In genomic region chr19:3506384-3507340, GRCh38 we compare ENCODE assay signal across 8 cellular contexts. TPM values are rescaled to one million over a fixed set of nuclear protein-coding genes. Genes with fewer than 3 reads are reported as not detected.
DNase-seq lines count a peak whose midpoint lies in the region; ATAC-seq and TF ChIP-seq lines count a peak whose summit lies in the region.

No MANE protein-coding gene starts in this region.

- CTCF ChIA-PET in HEK293 (lab: Yijun Ruan, JAX), result interaction anchor here (0.8 kb wide), 1 partner anchor 34 kb away, joined by 3 read pairs; no protein-coding TSS in a partner anchor
- CTCF ChIA-PET in HEK293T (lab: Yijun Ruan, JAX), result no interaction called here

- DNase-seq in GM06990 (ENCODE audit: extremely low read depth, insufficient read length) (no peak), T-helper 1 cell (peak in 3 of 5 donors; percentile 27 to 32 (median 29)), memory B cell (ENCODE audit: low spot score in 2 of 2) (peak in 1 of 2 donors; percentile 34), suprapubic skin (ENCODE audit: low spot score in 2 of 2) (peak in 1 of 2 donors; percentile 84), NCI-H187 (lab: John Stamatoyannopoulos, UW) (no peak), HEK293T (ENCODE audit: extremely low spot score) (no peak)

- peaks cover 2% of the 10 kb centered on the region; the same call in 1 of the 2 replicates for H3K4me1 ChIP-seq in HEK293 (ENCODE audit: control insufficient read depth, insufficient read depth, low read length)
- peaks cover 39% of the 10 kb centered on the region for H3K4me1 ChIP-seq in suprapubic skin

- H3K4me1 Mint-ChIP-seq in dendritic cell treated with granulocyte-macrophage colony-stimulating factor and Interleukin-4, amounts not matched to agents 40 ng/mL and 50 ng/mL, for 4 days (ENCODE audit: low read depth), result peaks cover 57% of the 10 kb centered on the region
- H3K4me1 Mint-ChIP-seq in memory B cell, result peaks cover 26% of the 10 kb centered on the region

- no peak for ATAC-seq in memory B cell (ENCODE audit: low read depth)

- no peak for TF ChIP-seq CTCF in GM06990 (IDR thresholded peaks at IDR 0.05; ENCODE audit: insufficient read depth, low read length, poor library complexity, severe bottlenecking)
- no peak for TF ChIP-seq CTCF in HEK293 (tag by site-specific recombination; IDR thresholded peaks at IDR 0.05)
- TF ChIP-seq CTCF in suprapubic skin (IDR thresholded peaks at IDR 0.05), result no peak

- no peak for TF ChIP-seq POLR2A in suprapubic skin (IDR thresholded peaks at IDR 0.05)

- H3K9me3 ChIP-seq in HEK293 (ENCODE audit: control insufficient read depth, insufficient read depth, low read depth, low read length), result no peaks in the 10 kb centered on the region
- no peaks in the 10 kb centered on the region for H3K9me3 ChIP-seq in suprapubic skin

- peak overlapping the region; percentile 75 for H3K4me3 ChIP-seq in GM06990 (replicated peaks; ENCODE audit: low read depth, low read length)
- H3K4me3 ChIP-seq in HEK293 (ENCODE audit: low read depth, low read length), result peak overlapping the region; percentile 88
- peak overlapping the region; percentile 98 for H3K4me3 ChIP-seq in suprapubic skin

- POLR2A ChIA-PET in HEK293 (lab: Yijun Ruan, JAX), result interaction anchor here (0.6 to 1.0 kb wide), 3 partner anchors 15 to 265 kb away, joined by 3 to 7 read pairs (median 5); partner anchors contain the start of gene RAX2
- POLR2A ChIA-PET in HEK293T (lab: Yijun Ruan, JAX), result no interaction called here

- no peak for TF ChIP-seq EP300 in suprapubic skin (IDR thresholded peaks at IDR 0.05)

- H3K4me3 Mint-ChIP-seq in dendritic cell treated with granulocyte-macrophage colony-stimulating factor and Interleukin-4, amounts not matched to agents 40 ng/mL and 50 ng/mL, for 4 days, result peak overlapping the region; percentile 99
- H3K4me3 Mint-ChIP-seq in memory B cell, result peak overlapping the region; percentile 92

- H3K27ac ChIP-seq in HEK293 (ENCODE audit: extremely low read depth, low read depth, low read length) (peak overlapping the region; percentile 93), suprapubic skin (peak overlapping the region; percentile 91)

- no peaks in the 10 kb centered on the region for H3K27me3 ChIP-seq in GM06990 (replicated peaks; ENCODE audit: control insufficient read depth, insufficient read depth, low read length)
- H3K27me3 ChIP-seq in suprapubic skin, result no peaks in the 10 kb centered on the region

- H3K27me3 Mint-ChIP-seq in dendritic cell treated with granulocyte-macrophage colony-stimulating factor and Interleukin-4, amounts not matched to agents 40 ng/mL and 50 ng/mL, for 4 days, result no peaks in the 10 kb centered on the region
- no peaks in the 10 kb centered on the region for H3K27me3 Mint-ChIP-seq in memory B cell

- H3K9me3 Mint-ChIP-seq in dendritic cell treated with granulocyte-macrophage colony-stimulating factor and Interleukin-4, amounts not matched to agents 40 ng/mL and 50 ng/mL, for 4 days, result no peaks in the 10 kb centered on the region
- no peaks in the 10 kb centered on the region for H3K9me3 Mint-ChIP-seq in memory B cell

- H3K36me3 Mint-ChIP-seq in dendritic cell treated with granulocyte-macrophage colony-stimulating factor and Interleukin-4, amounts not matched to agents 40 ng/mL and 50 ng/mL, for 4 days (ENCODE audit: low read depth), result peaks cover 51% of the 10 kb centered on the region
- H3K36me3 Mint-ChIP-seq in memory B cell, result peaks cover 5% of the 10 kb centered on the region

- H3K27ac Mint-ChIP-seq in dendritic cell treated with granulocyte-macrophage colony-stimulating factor and Interleukin-4, amounts not matched to agents 40 ng/mL and 50 ng/mL, for 4 days, result peak overlapping the region; percentile 95
- peak overlapping the region; percentile 96 for H3K27ac Mint-ChIP-seq in memory B cell

- H3K36me3 ChIP-seq in GM06990 (ENCODE audit: control insufficient read depth, insufficient read depth, low read length) (peaks cover 7% of the 10 kb centered on the region), HEK293 (ENCODE audit: control insufficient read depth in 2 of 2, insufficient read depth in 1 of 2, low read length in 2 of 2) (peaks cover 14 to 34% of the 10 kb centered on the region in 2 experiments; a peak in 2 of 3 replicates), suprapubic skin (peaks cover 28% of the 10 kb centered on the region)

- intact Hi-C loops in dendritic cell treated with granulocyte-macrophage colony-stimulating factor and Interleukin-4, amounts not matched to agents 40 ng/mL and 50 ng/mL, for 4 days (cut with micrococcal nuclease), result loop anchor here (2.0 kb wide), 1 partner anchor 66 kb away; the partner anchor contains the start of gene HMG20B

- WGBS in suprapubic skin, result 1% methylated on average over 42 of the region's 69 CpGs

TF ChIP-seq in HEK293, 187 proteins besides CTCF, POLR2A, EP300 and RAD21 (continues in another document):
- TF ChIP-seq ZNF548 (tag by site-specific recombination; IDR thresholded peaks at IDR 0.05), result no peak
- no peak for TF ChIP-seq ZNF792 (tag by site-specific recombination; IDR thresholded peaks at IDR 0.05)
- TF ChIP-seq, protein P1, sequence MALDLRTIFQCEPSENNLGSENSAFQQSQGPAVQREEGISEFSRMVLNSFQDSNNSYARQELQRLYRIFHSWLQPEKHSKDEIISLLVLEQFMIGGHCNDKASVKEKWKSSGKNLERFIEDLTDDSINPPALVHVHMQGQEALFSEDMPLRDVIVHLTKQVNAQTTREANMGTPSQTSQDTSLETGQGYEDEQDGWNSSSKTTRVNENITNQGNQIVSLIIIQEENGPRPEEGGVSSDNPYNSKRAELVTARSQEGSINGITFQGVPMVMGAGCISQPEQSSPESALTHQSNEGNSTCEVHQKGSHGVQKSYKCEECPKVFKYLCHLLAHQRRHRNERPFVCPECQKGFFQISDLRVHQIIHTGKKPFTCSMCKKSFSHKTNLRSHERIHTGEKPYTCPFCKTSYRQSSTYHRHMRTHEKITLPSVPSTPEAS (tag by site-specific recombination; IDR thresholded peaks at IDR 0.05), result no peak
- TF ChIP-seq ZNF677 (tag by site-specific recombination; IDR thresholded peaks at IDR 0.05), result peak; percentile 53; the same call in 1 of the 2 replicates
- TF ChIP-seq, protein P2, sequence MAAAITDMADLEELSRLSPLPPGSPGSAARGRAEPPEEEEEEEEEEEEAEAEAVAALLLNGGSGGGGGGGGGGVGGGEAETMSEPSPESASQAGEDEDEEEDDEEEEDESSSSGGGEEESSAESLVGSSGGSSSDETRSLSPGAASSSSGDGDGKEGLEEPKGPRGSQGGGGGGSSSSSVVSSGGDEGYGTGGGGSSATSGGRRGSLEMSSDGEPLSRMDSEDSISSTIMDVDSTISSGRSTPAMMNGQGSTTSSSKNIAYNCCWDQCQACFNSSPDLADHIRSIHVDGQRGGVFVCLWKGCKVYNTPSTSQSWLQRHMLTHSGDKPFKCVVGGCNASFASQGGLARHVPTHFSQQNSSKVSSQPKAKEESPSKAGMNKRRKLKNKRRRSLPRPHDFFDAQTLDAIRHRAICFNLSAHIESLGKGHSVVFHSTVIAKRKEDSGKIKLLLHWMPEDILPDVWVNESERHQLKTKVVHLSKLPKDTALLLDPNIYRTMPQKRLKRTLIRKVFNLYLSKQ (tag by site-specific recombination; IDR thresholded peaks at IDR 0.05; ENCODE audit: borderline replicate concordance), result no peak
- no peak for TF ChIP-seq ZNF266 (tag by site-specific recombination; IDR thresholded peaks at IDR 0.05; ENCODE audit: low read depth)
- TF ChIP-seq KLF9 (tag by site-specific recombination; IDR thresholded peaks at IDR 0.05; ENCODE audit: low read depth), result peak; percentile 16; the same call in 1 of the 2 replicates
- peak; percentile 43; the same call in 1 of the 2 replicates for TF ChIP-seq SCRT1 (tag by site-specific recombination; IDR thresholded peaks at IDR 0.05; ENCODE audit: borderline replicate concordance)
- TF ChIP-seq ZNF324 (tag by site-specific recombination; IDR thresholded peaks at IDR 0.05), result no peak

TF ChIP-seq in HEK293T, 16 proteins besides CTCF, POLR2A, EP300 and RAD21:
- no peak for TF ChIP-seq ARNT (IDR thresholded peaks at IDR 0.05)
- no peak for TF ChIP-seq L3MBTL2 (conservative IDR thresholded peaks at IDR 0.05)
- TF ChIP-seq FOXK2 (IDR thresholded peaks at IDR 0.05), result no peak
- TF ChIP-seq, protein P3, sequence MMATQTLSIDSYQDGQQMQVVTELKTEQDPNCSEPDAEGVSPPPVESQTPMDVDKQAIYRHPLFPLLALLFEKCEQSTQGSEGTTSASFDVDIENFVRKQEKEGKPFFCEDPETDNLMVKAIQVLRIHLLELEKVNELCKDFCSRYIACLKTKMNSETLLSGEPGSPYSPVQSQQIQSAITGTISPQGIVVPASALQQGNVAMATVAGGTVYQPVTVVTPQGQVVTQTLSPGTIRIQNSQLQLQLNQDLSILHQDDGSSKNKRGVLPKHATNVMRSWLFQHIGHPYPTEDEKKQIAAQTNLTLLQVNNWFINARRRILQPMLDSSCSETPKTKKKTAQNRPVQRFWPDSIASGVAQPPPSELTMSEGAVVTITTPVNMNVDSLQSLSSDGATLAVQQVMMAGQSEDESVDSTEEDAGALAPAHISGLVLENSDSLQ (IDR thresholded peaks at IDR 0.05), result no peak
- no peak for TF ChIP-seq BHLHE40 (IDR thresholded peaks at IDR 0.05; ENCODE audit: borderline replicate concordance)

RNA-seq across cellular contexts. Expression of gene FZR1, which starts 0.6 kb away (rescaled TPM):
- 10 to 100 TPM; 45.1 to 51.1 (median 47.9) TPM for total RNA-seq in suprapubic skin

RNA-seq across cellular contexts. Expression of gene DOHH, which starts 6.2 kb away (rescaled TPM):
- 10 to 100 TPM; 10.9 to 21.7 (median 17.9) TPM for total RNA-seq in suprapubic skin

RNA-seq across cellular contexts. Expression of gene SMIM44, which starts 23.4 kb away (rescaled TPM):
- not detected for total RNA-seq in suprapubic skin

RNA-seq across cellular contexts. Expression of gene SMIM24, which starts 26.3 kb away (rescaled TPM):
- 1 to 10 TPM in 1 of 4 donors, not detected in 3; 2.1 TPM for total RNA-seq in suprapubic skin

RNA-seq across cellular contexts. Expression of gene TEKTIP1, which starts 32.3 kb away (rescaled TPM):
- 1 to 10 TPM in 2 of 4 donors, not detected in 2; 2.4 to 5.2 TPM for total RNA-seq in suprapubic skin

Comparison
In these comparisons a context has a peak if more than half of its experiments do, and no peak if none do; other contexts are left out.
1. DNase-seq: peak in T-helper 1 cell (3 of 5); none in GM06990 (single experiment), NCI-H187 (0 of 2) and HEK293T (single experiment).
2. Peak in every context shown above with its lines, with median percentiles within 50 percentile points of each other: H3K4me3 ChIP-seq.